ENCODE assay signal across 27 cellular contexts in the genomic region with DNA sequence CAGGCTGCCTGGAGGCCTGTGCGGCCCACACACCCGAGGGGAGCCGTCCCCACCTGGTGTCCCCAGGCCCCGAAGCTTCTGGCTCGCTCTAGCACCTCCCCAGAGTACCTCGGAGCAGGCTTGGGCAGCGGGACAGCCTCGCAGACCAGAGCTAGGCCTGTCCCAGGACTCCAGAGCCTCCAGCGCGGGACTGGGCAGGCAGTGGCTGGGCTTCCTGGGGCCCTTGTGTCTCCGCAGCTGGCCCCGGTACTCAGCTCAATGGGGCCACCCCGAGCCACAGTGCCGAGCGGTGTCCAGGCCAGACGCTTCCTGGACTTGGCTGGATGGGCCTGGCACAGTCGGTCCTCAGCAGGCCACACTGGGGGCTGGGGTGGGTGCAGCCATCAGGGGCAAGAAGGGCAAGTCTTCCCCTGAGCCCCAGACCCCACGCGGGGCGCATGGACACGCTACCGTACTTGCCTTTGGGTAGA. TPM values are rescaled to one million over a fixed set of nuclear protein-coding genes. Genes with fewer than 3 reads are reported as not detected.
"Had no signal": no experiment of that assay in that cellular context is flagged by ENCODE, and none has a peak within 500 bp of the region (broad histone marks: within the 10 kb centered on the region; RNA-seq: fewer than 3 reads in every experiment).

No MANE protein-coding gene starts in this region.

- H3K4me2 ChIP-seq: neural progenitor cell, smooth muscle cell had no signal

- H3K27me3 ChIP-seq: ascending aorta, cardiac muscle cell, dorsolateral prefrontal cortex, foreskin keratinocyte, neural progenitor cell, ovary, thyroid gland, vagina had no signal

- H3K9ac ChIP-seq: neural progenitor cell had no signal

- H2AFZ ChIP-seq: neural progenitor cell had no signal

- H3K9me3 ChIP-seq: ascending aorta, left lung, ovary, stomach, thyroid gland, upper lobe of left lung, vagina had no signal

- DNase-seq: activated CD4-positive, alpha-beta memory T cell treated with anti-CD3 and anti-CD28 coated beads, Interleukin-2, amount 10 ng/mL, durations not matched to agents 7 days and 5 days; activated CD4-positive, alpha-beta T cell treated with anti-CD3 and anti-CD28 coated beads for 1 hour; activated CD4-positive, alpha-beta T cell treated with anti-CD3 and anti-CD28 coated beads, Interleukin-2, amount 10 ng/mL, durations not matched to agents 7 days and 5 days; activated CD8-positive, alpha-beta memory T cell treated with anti-CD3 and anti-CD28 coated beads, Interleukin-2, amount 50 U/mL, for 48 hours; activated gamma-delta T cell; activated naive CD4-positive, alpha-beta T cell treated with anti-CD3 and anti-CD28 coated beads, Interleukin-2, amount 10 ng/mL, durations not matched to agents 7 days and 5 days; activated T-cell treated with anti-CD3 and anti-CD28 coated beads, Interleukin-2, amount 50 U/mL, for 24 hours; foreskin keratinocyte; mesendoderm; natural killer cell; ovary; stimulated activated CD4-positive, alpha-beta T cell treated with anti-CD3 and anti-CD28 coated beads, Interleukin-2, amount 100 ng/mL, for 24 hours; stimulated activated naive B cell treated with anti-CD40 and anti-IgM and Interleukin-4, amounts not matched to agents 10 μg/mL and 1 μg/mL and 100 μg/mL, for 72 hours; stomach; T-helper 17 cell; T1000; thyroid gland had no signal

- H3K36me3 ChIP-seq: ascending aorta, cardiac muscle cell, left lung, neural progenitor cell, ovary, stomach, thyroid gland, upper lobe of left lung, vagina had no signal

- H3K4me3 ChIP-seq: ascending aorta, cardiac muscle cell, coronary artery, dorsolateral prefrontal cortex, left lung, lung, neural progenitor cell, ovary, smooth muscle cell, stomach, thyroid gland, upper lobe of left lung, vagina had no signal

- H3K27ac ChIP-seq: ascending aorta, cardiac muscle cell, coronary artery, dorsolateral prefrontal cortex, foreskin keratinocyte, left lung, neural progenitor cell, ovary, stomach, thyroid gland, upper lobe of left lung, vagina had no signal

- H3K4me1 ChIP-seq: ascending aorta, left lung, neural progenitor cell had no signal

- ATAC-seq: foreskin keratinocyte; left lung; natural killer cell; stimulated activated naive B cell treated with anti-CD40 and anti-IgM and Interleukin-4, amounts not matched to agents 10 μg/mL and 1 μg/mL and 100 μg/mL, for 72 hours; T-helper 17 cell had no signal

RNA-seq across cellular contexts. Expression of a gene that starts 38.6 kb away (rescaled TPM):
- total RNA-seq: ascending aorta, vagina had no signal
- polyA plus RNA-seq: cardiac muscle cell had no signal
